In genomic region chr2:80252294-80252986, GRCh38 we compare ENCODE assay signal across 27 cellular contexts. TPM values are rescaled to one million over a fixed set of nuclear protein-coding genes. Genes with fewer than 3 reads are reported as not detected.
A peak's percentile ranks its signal among the peaks of the same experiment; 100 is the strongest.
DNase-seq lines count a peak whose midpoint lies in the region; ATAC-seq, FAIRE-seq and TF ChIP-seq lines count a peak whose summit lies in the region.
"Had no signal": no experiment of that assay in that cellular context is flagged by ENCODE, and none has a peak within 500 bp of the region (broad histone marks: within the 10 kb centered on the region; RNA-seq: fewer than 3 reads in every experiment).

No MANE protein-coding gene starts in this region.

- intact Hi-C loops in left colon (cut with DNase I, micrococcal nuclease) = no loop called here
- intact Hi-C loops in gastrocnemius medialis (cut with DNase I; ENCODE audit: low total_unique reads) = no loop called here

- DNase-seq in RWPE1 (ENCODE audit: low spot score) (peak; percentile 2), left colon (no peak), gastrocnemius medialis (no peak), SW480 (ENCODE audit: low spot score) (no peak), hippocampal formation (lab: John Stamatoyannopoulos, UW) (no peak), small intestine (no peak)
- DNase-seq: 8988T; ACHN; AML-193; C1 segment of cervical spinal cord; Calu3; CD4-positive, alpha-beta memory T cell; COR-L47; DMS53; DMS79 treated with DMSO at 0.1 percent for 48 hours; GF-D8; H9 had no signal

- FAIRE-seq in endometrium (lab: Jason Lieb, UNC) (peak; percentile 67), small intestine (lab: Jason Lieb, UNC) (no peak)
- FAIRE-seq: A549, GM12891, GM18507 had no signal

- no peak for TF ChIP-seq POLR2A in gastrocnemius medialis (IDR thresholded peaks at IDR 0.05)

- H3K4me3 ChIP-seq in gastrocnemius medialis (no peak overlapping the region), small intestine (ENCODE audit: low read depth in 1 of 2, low read length in 2 of 2) (no peak overlapping the region)
- H3K4me3 ChIP-seq: A549, GM23338 had no signal

- CTCF ChIA-PET in RWPE1 (lab: Yijun Ruan, JAX) = no interaction called here

- peaks cover 0 to 6% of the 10 kb centered on the region in 2 donors for H3K4me1 ChIP-seq in gastrocnemius medialis
- H3K4me1 ChIP-seq in small intestine (ENCODE audit: control insufficient read depth in 2 of 2, insufficient read depth in 1 of 2, low read depth in 1 of 2, low read length in 1 of 2) = no peaks in the 10 kb centered on the region
- H3K4me1 ChIP-seq: A549 had no signal

- H3K27me3 ChIP-seq in gastrocnemius medialis (no peaks in the 10 kb centered on the region), small intestine (ENCODE audit: control insufficient read depth in 2 of 2, insufficient read depth in 2 of 2, low read length in 2 of 2) (no peaks in the 10 kb centered on the region)

- WGBS in small intestine, 3 donors = 78 to 84% (median 78%) methylated on average over 7 of the region's 7 CpGs

- in situ Hi-C loops in gastrocnemius medialis (cut with MboI; ENCODE audit: low sequenced_read_pairs in 4 of 4) = no loop called here

- H3K27ac ChIP-seq in RWPE1 (no peak overlapping the region), gastrocnemius medialis (no peak overlapping the region), small intestine (ENCODE audit: low read depth in 1 of 2, low read length in 1 of 2) (no peak overlapping the region)
- H3K27ac ChIP-seq: A549 had no signal

- ATAC-seq in left colon = peak; percentile 77
- ATAC-seq in gastrocnemius medialis = peak; percentile 73 to 79
- no peak for ATAC-seq in GM21515 (IDR thresholded peaks at IDR 0.05; ENCODE audit: unreplicated experiment)
- ATAC-seq: A549, GM23338, HCT116 had no signal

- TF ChIP-seq CTCF in RWPE1 (conservative IDR thresholded peaks at IDR 0.05; ENCODE audit: low read depth) (no peak), gastrocnemius medialis (IDR thresholded peaks at IDR 0.05 in 4 of 5, conservative IDR thresholded peaks at IDR 0.05 in 1 of 5) (no peak)

- POLR2A ChIA-PET in RWPE1 (lab: Yijun Ruan, JAX; ENCODE audit: low non-redundant PET) = no interaction called here

- no peaks in the 10 kb centered on the region for H3K9me3 ChIP-seq in gastrocnemius medialis
- H3K9me3 ChIP-seq in small intestine (ENCODE audit: control insufficient read depth, low read depth) = no peaks in the 10 kb centered on the region
- H3K9me3 ChIP-seq: A549 had no signal

- H3K36me3 ChIP-seq in gastrocnemius medialis (no peaks in the 10 kb centered on the region), small intestine (ENCODE audit: control insufficient read depth in 2 of 2, insufficient read depth in 2 of 2, low read length in 2 of 2) (no peaks in the 10 kb centered on the region)

RNA-seq across cellular contexts. Expression of gene LRRTM1, which starts 52.1 kb away (rescaled TPM):
- total RNA-seq in left colon = under 1 TPM; 0.21 to 0.34 TPM
- not detected for total RNA-seq in gastrocnemius medialis
- polyA plus RNA-seq in small intestine = 1 to 10 TPM in 1 of 3 donors, not detected in 2; 1.1 TPM
- total RNA-seq: Calu3; CD4-positive, alpha-beta memory T cell; Daoy; H4 had no signal
- polyA plus RNA-seq: A549; BJ; CD4-positive, alpha-beta memory T cell had no signal
